ENCODE assay signal across 8 cellular contexts in genomic region chr7:101244385-101245146, GRCh38. TPM values are rescaled to one million over a fixed set of nuclear protein-coding genes. Genes with fewer than 3 reads are reported as not detected.
A peak's percentile ranks its signal among the peaks of the same experiment; 100 is the strongest.
DNase-seq lines count a peak whose midpoint lies in the region; ATAC-seq and TF ChIP-seq lines count a peak whose summit lies in the region.

TSS of gene FIS1 (minus strand) at chr7:101245081. CDS start at chr7:101245004, 77 bp downstream.

- H3K27me3 Mint-ChIP-seq in nephron progenitor cell (ENCODE audit: low read depth, poor library complexity): peaks cover 3% of the 10 kb centered on the region
- no peaks in the 10 kb centered on the region for H3K27me3 Mint-ChIP-seq in stimulated activated naive CD8-positive, alpha-beta T cell treated with anti-CD3 and anti-CD28 coated beads, Interleukin-15, amount 100 ng/mL, for 72 hours

- no peaks in the 10 kb centered on the region for H3K9me3 ChIP-seq in RWPE2 (ENCODE audit: severe bottlenecking)

- peak within 1 kb of the TSS; percentile 70 for H3K27ac ChIP-seq in RWPE2 (ENCODE audit: poor library complexity, severe bottlenecking)

- peak; percentile 94 for ATAC-seq in RWPE2 (ENCODE audit: low read depth)
- ATAC-seq in stimulated activated naive CD8-positive, alpha-beta T cell treated with anti-CD3 and anti-CD28 coated beads, Interleukin-15, amount 100 ng/mL, for 72 hours: peak; percentile 96

- DNase-seq in ELR (ENCODE audit: low read depth) (peak; percentile 90), H4 (ENCODE audit: low spot score) (peak; percentile 87), LoVo (ENCODE audit: low spot score) (peak; percentile 100), RWPE2 (ENCODE audit: low spot score) (peak; percentile 94), fibroblast of pulmonary artery (ENCODE audit: low read depth) (peak; percentile 89), nephron progenitor cell (peak; percentile 96)
- DNase-seq in activated T-helper 9 cell treated with anti-CD3 and anti-CD28 coated beads, Interleukin-2, amount 50 U/mL, for 16 hours (ENCODE audit: low read depth): peak; percentile 89
- peak; percentile 93 for DNase-seq in stimulated activated naive CD8-positive, alpha-beta T cell treated with anti-CD3 and anti-CD28 coated beads, Interleukin-15, amount 100 ng/mL, for 72 hours

- H3K27me3 ChIP-seq in RWPE2 (ENCODE audit: insufficient read depth, poor library complexity, severe bottlenecking): no peaks in the 10 kb centered on the region

- TF ChIP-seq CTCF in RWPE2 (IDR thresholded peaks at IDR 0.05; ENCODE audit: poor library complexity, severe bottlenecking) (peak; percentile 92), fibroblast of pulmonary artery (IDR thresholded peaks at IDR 0.05; ENCODE audit: low read length, missing control alignments) (peak; percentile 77), nephron progenitor cell (IDR thresholded peaks at IDR 0.05) (peak; percentile 88)

- H3K4me1 Mint-ChIP-seq in nephron progenitor cell: peaks cover 30% of the 10 kb centered on the region
- peaks cover 52% of the 10 kb centered on the region for H3K4me1 Mint-ChIP-seq in stimulated activated naive CD8-positive, alpha-beta T cell treated with anti-CD3 and anti-CD28 coated beads, Interleukin-15, amount 100 ng/mL, for 72 hours

- peak within 1 kb of the TSS; percentile 78 for H3K4me3 ChIP-seq in RWPE2 (ENCODE audit: severe bottlenecking)
- H3K4me3 ChIP-seq in fibroblast of pulmonary artery (replicated peaks; ENCODE audit: low read depth, low read length): peak within 1 kb of the TSS; percentile 99

- H3K36me3 Mint-ChIP-seq in nephron progenitor cell (ENCODE audit: low read depth): peaks cover 17% of the 10 kb centered on the region

- H3K4me3 Mint-ChIP-seq in nephron progenitor cell: peak within 1 kb of the TSS; percentile 97
- peak within 1 kb of the TSS; percentile 98 for H3K4me3 Mint-ChIP-seq in stimulated activated naive CD8-positive, alpha-beta T cell treated with anti-CD3 and anti-CD28 coated beads, Interleukin-15, amount 100 ng/mL, for 72 hours

- peaks cover 25% of the 10 kb centered on the region for H3K36me3 ChIP-seq in RWPE2 (ENCODE audit: low read depth)

- no peaks in the 10 kb centered on the region for H3K9me3 Mint-ChIP-seq in nephron progenitor cell
- no peaks in the 10 kb centered on the region for H3K9me3 Mint-ChIP-seq in stimulated activated naive CD8-positive, alpha-beta T cell treated with anti-CD3 and anti-CD28 coated beads, Interleukin-15, amount 100 ng/mL, for 72 hours

- peaks cover 6% of the 10 kb centered on the region for H3K4me1 ChIP-seq in RWPE2 (ENCODE audit: insufficient read depth, poor library complexity, severe bottlenecking)

- H3K27ac Mint-ChIP-seq in nephron progenitor cell: peak within 1 kb of the TSS; percentile 97
- peak within 1 kb of the TSS; percentile 98 to 99 for H3K27ac Mint-ChIP-seq in stimulated activated naive CD8-positive, alpha-beta T cell treated with anti-CD3 and anti-CD28 coated beads, Interleukin-15, amount 100 ng/mL, for 72 hours

RNA-seq across cellular contexts. Expression of gene FIS1, which starts in this region (rescaled TPM):
- total RNA-seq in H4 (2014; rRNA removed; shearing (Covaris generic)): 115 and 118 TPM in 2 replicates

Comparison
In these comparisons a context has a peak if more than half of its experiments do, and no peak if none do; other contexts are left out.
1. Peak in every context shown above with its lines: DNase-seq, ATAC-seq, H3K4me3 ChIP-seq and H3K27ac ChIP-seq.